25 cellular contexts compared by ENCODE assay signal in genomic region chr1:233233508-233234040, GRCh38.
A peak's percentile ranks its signal among the peaks of the same experiment; 100 is the strongest.
DNase-seq lines count a peak whose midpoint lies in the region; ATAC-seq and TF ChIP-seq lines count a peak whose summit lies in the region.
"Had no signal": no experiment of that assay in that cellular context is flagged by ENCODE, and none has a peak within 500 bp of the region (broad histone marks: within the 10 kb centered on the region; RNA-seq: fewer than 3 reads in every experiment).

No MANE protein-coding gene starts in this region.

- ATAC-seq in GM23338 (no peak), HG03342 (IDR thresholded peaks at IDR 0.05; ENCODE audit: unreplicated experiment) (no peak)
- no peak for ATAC-seq in natural killer cell treated with Interleukin-12 subunit alpha and Interleukin-12 subunit beta and Interleukin-15 and Interleukin-18, amount 100 ng/mL, for 72 hours
- ATAC-seq: K562, Right ventricle myocardium inferior, SK-N-SH treated with all-trans-retinoic acid at 6 μM for 48 hours had no signal

- no peak overlapping the region for H2AFZ ChIP-seq in GM23338
- H2AFZ ChIP-seq: PC-9 had no signal

- H3K27ac ChIP-seq in GM23338 (ENCODE audit: low read depth), result no peak overlapping the region
- H3K27ac ChIP-seq: PC-9, SJCRH30 had no signal

- H3K4me1 ChIP-seq in GM23338 (ENCODE audit: insufficient read depth), result no peaks in the 10 kb centered on the region
- H3K4me1 ChIP-seq: SJCRH30 had no signal

- H3K9me3 Mint-ChIP-seq in GM23338, result no peaks in the 10 kb centered on the region
- no peaks in the 10 kb centered on the region for H3K9me3 Mint-ChIP-seq in activated T-helper 1 cell treated with anti-CD3 and anti-CD28 coated beads, Interleukin-12 subunit alpha, Interleukin-12 subunit beta, Interleukin-2, Interleukin-4 antibody, amounts not matched to agents 30 ng/mL and 10 ng/mL and 1 ng/mL, durations not matched to agents 14 hours and 24 hours and 36 hours
- H3K9me3 Mint-ChIP-seq in neural crest cell, result no peaks in the 10 kb centered on the region
- no peaks in the 10 kb centered on the region for H3K9me3 Mint-ChIP-seq in natural killer cell treated with Interleukin-12 subunit alpha and Interleukin-12 subunit beta and Interleukin-15 and Interleukin-18, amount 100 ng/mL, for 72 hours
- H3K9me3 Mint-ChIP-seq: CD4-positive, alpha-beta memory T cell had no signal

- no peak overlapping the region for H3K4me3 ChIP-seq in GM23338
- H3K4me3 ChIP-seq: K562, PC-9, SJCRH30 had no signal

- intact Hi-C loops in activated T-helper 1 cell treated with anti-CD3 and anti-CD28 coated beads, Interleukin-12 subunit alpha, Interleukin-12 subunit beta, Interleukin-2, Interleukin-4 antibody, amounts not matched to agents 30 ng/mL and 10 ng/mL and 1 ng/mL, durations not matched to agents 14 hours and 24 hours and 36 hours (cut with micrococcal nuclease), result no loop called here

- H3K36me3 Mint-ChIP-seq in GM23338 (ENCODE audit: low read depth), result peaks cover 60% of the 10 kb centered on the region
- H3K36me3 Mint-ChIP-seq in activated T-helper 1 cell treated with anti-CD3 and anti-CD28 coated beads, Interleukin-12 subunit alpha, Interleukin-12 subunit beta, Interleukin-2, Interleukin-4 antibody, amounts not matched to agents 30 ng/mL and 10 ng/mL and 1 ng/mL, durations not matched to agents 14 hours and 24 hours and 36 hours (ENCODE audit: low read depth), result peaks cover 17% of the 10 kb centered on the region
- H3K36me3 Mint-ChIP-seq in neural crest cell (ENCODE audit: low read depth), result peaks cover 4% of the 10 kb centered on the region
- H3K36me3 Mint-ChIP-seq in natural killer cell treated with Interleukin-12 subunit alpha and Interleukin-12 subunit beta and Interleukin-15 and Interleukin-18, amount 100 ng/mL, for 72 hours, result no peaks in the 10 kb centered on the region

- peaks cover 20% of the 10 kb centered on the region; the same call in 1 of the 2 replicates for H3K36me3 ChIP-seq in GM23338 (ENCODE audit: insufficient read depth)
- H3K36me3 ChIP-seq: SJCRH30 had no signal

- H4K20me1 ChIP-seq in GM23338 (replicated peaks; ENCODE audit: insufficient read depth), result peaks cover 3% of the 10 kb centered on the region

- no peaks in the 10 kb centered on the region for H3K79me2 ChIP-seq in GM23338 (replicated peaks; ENCODE audit: insufficient read depth)

- DNase-seq in GM23338 (ENCODE audit: low spot score), result no peak
- DNase-seq in activated T-helper 1 cell treated with anti-CD3 and anti-CD28 coated beads, Interleukin-12 subunit alpha, Interleukin-12 subunit beta, Interleukin-2, Interleukin-4 antibody, amounts not matched to agents 30 ng/mL and 10 ng/mL and 1 ng/mL, durations not matched to agents 14 hours and 24 hours and 36 hours (ENCODE audit: low spot score), result no peak
- DNase-seq in iPS-NIHi7 (ENCODE audit: extremely low spot score), result peak; percentile 21
- no peak for DNase-seq in neural crest cell (ENCODE audit: low read depth, low spot score)
- no peak for DNase-seq in T-helper 9 cell
- DNase-seq in natural killer cell treated with Interleukin-12 subunit alpha and Interleukin-12 subunit beta and Interleukin-15 and Interleukin-18, amount 100 ng/mL, for 72 hours (ENCODE audit: low spot score), result no peak
- DNase-seq: C1 segment of cervical spinal cord; CD4-positive, alpha-beta memory T cell; DMS 273 treated with DMSO at 0.1 percent for 48 hours; DMS79 treated with DMSO at 0.1 percent for 48 hours; H7; MV-4-11; NCI-H1105; NCI-H1436 treated with DMSO at 0.1 percent for 48 hours; NCI-H187 treated with DMSO at 0.1 percent for 48 hours; NCI-H2107; NCI-H524; NCI-H748 treated with DMSO at 0.1 percent for 48 hours; NK-92 treated with Interleukin-12 subunit alpha and Interleukin-12 subunit beta, amount 100 ng/mL, for 24 hours; PC-9; SJCRH30 had no signal

- H3K4me1 Mint-ChIP-seq in GM23338, result peaks cover 22% of the 10 kb centered on the region
- peaks cover 2% of the 10 kb centered on the region for H3K4me1 Mint-ChIP-seq in activated T-helper 1 cell treated with anti-CD3 and anti-CD28 coated beads, Interleukin-12 subunit alpha, Interleukin-12 subunit beta, Interleukin-2, Interleukin-4 antibody, amounts not matched to agents 30 ng/mL and 10 ng/mL and 1 ng/mL, durations not matched to agents 14 hours and 24 hours and 36 hours (ENCODE audit: low read depth)
- H3K4me1 Mint-ChIP-seq in neural crest cell, result peaks cover 18% of the 10 kb centered on the region
- peaks cover 2% of the 10 kb centered on the region in 2 donors for H3K4me1 Mint-ChIP-seq in natural killer cell treated with Interleukin-12 subunit alpha and Interleukin-12 subunit beta and Interleukin-15 and Interleukin-18, amount 100 ng/mL, for 72 hours (ENCODE audit: low read depth in 2 of 2)
- H3K4me1 Mint-ChIP-seq: CD4-positive, alpha-beta memory T cell had no signal

- no peak overlapping the region for H3K4me2 ChIP-seq in GM23338
- H3K4me2 ChIP-seq: PC-9 had no signal

- TF ChIP-seq CTCF in GM23338 (conservative IDR thresholded peaks at IDR 0.05; ENCODE audit: low read depth in 2 of 2) (no peak), neural crest cell (conservative IDR thresholded peaks at IDR 0.05) (no peak)

- no peaks in the 10 kb centered on the region for H3K27me3 ChIP-seq in GM23338 (ENCODE audit: insufficient read depth)
- H3K27me3 ChIP-seq: SJCRH30 had no signal

- H3K4me3 Mint-ChIP-seq in GM23338 (no peak overlapping the region), neural crest cell (no peak overlapping the region)
- no peak overlapping the region for H3K4me3 Mint-ChIP-seq in activated T-helper 1 cell treated with anti-CD3 and anti-CD28 coated beads, Interleukin-12 subunit alpha, Interleukin-12 subunit beta, Interleukin-2, Interleukin-4 antibody, amounts not matched to agents 30 ng/mL and 10 ng/mL and 1 ng/mL, durations not matched to agents 14 hours and 24 hours and 36 hours
- no peak overlapping the region for H3K4me3 Mint-ChIP-seq in natural killer cell treated with Interleukin-12 subunit alpha and Interleukin-12 subunit beta and Interleukin-15 and Interleukin-18, amount 100 ng/mL, for 72 hours
- H3K4me3 Mint-ChIP-seq: CD4-positive, alpha-beta memory T cell had no signal

- H3K27me3 Mint-ChIP-seq in GM23338 (ENCODE audit: insufficient read depth, low read depth, poor library complexity), result no peaks in the 10 kb centered on the region
- no peaks in the 10 kb centered on the region for H3K27me3 Mint-ChIP-seq in activated T-helper 1 cell treated with anti-CD3 and anti-CD28 coated beads, Interleukin-12 subunit alpha, Interleukin-12 subunit beta, Interleukin-2, Interleukin-4 antibody, amounts not matched to agents 30 ng/mL and 10 ng/mL and 1 ng/mL, durations not matched to agents 14 hours and 24 hours and 36 hours (ENCODE audit: insufficient read depth)
- H3K27me3 Mint-ChIP-seq in neural crest cell (ENCODE audit: low read depth), result no peaks in the 10 kb centered on the region
- no peaks in the 10 kb centered on the region for H3K27me3 Mint-ChIP-seq in natural killer cell treated with Interleukin-12 subunit alpha and Interleukin-12 subunit beta and Interleukin-15 and Interleukin-18, amount 100 ng/mL, for 72 hours
- H3K27me3 Mint-ChIP-seq: CD4-positive, alpha-beta memory T cell had no signal

- peak overlapping the region; percentile 46 for H3K27ac Mint-ChIP-seq in GM23338
- peak overlapping the region; percentile 40 for H3K27ac Mint-ChIP-seq in activated T-helper 1 cell treated with anti-CD3 and anti-CD28 coated beads, Interleukin-12 subunit alpha, Interleukin-12 subunit beta, Interleukin-2, Interleukin-4 antibody, amounts not matched to agents 30 ng/mL and 10 ng/mL and 1 ng/mL, durations not matched to agents 14 hours and 24 hours and 36 hours
- H3K27ac Mint-ChIP-seq in neural crest cell (ENCODE audit: unreplicated experiment), result peak overlapping the region; percentile 74
- no peak overlapping the region for H3K27ac Mint-ChIP-seq in natural killer cell treated with Interleukin-12 subunit alpha and Interleukin-12 subunit beta and Interleukin-15 and Interleukin-18, amount 100 ng/mL, for 72 hours

- H3K9me2 ChIP-seq in GM23338 (ENCODE audit: insufficient read depth), result no peaks in the 10 kb centered on the region

- no peaks in the 10 kb centered on the region for H3F3A ChIP-seq in GM23338 (replicated peaks; ENCODE audit: low read depth)

TF ChIP-seq in GM23338, 12 proteins besides CTCF, POLR2A, EP300 and RAD21 (continues in another document):
- no peak for TF ChIP-seq REST (IDR thresholded peaks at IDR 0.05; ENCODE audit: unreplicated experiment)
- no peak for TF ChIP-seq POLR2AphosphoS5 (IDR thresholded peaks at IDR 0.05; ENCODE audit: low read depth)
- TF ChIP-seq ZNF114 (CRISPR knock-in tag; IDR thresholded peaks at IDR 0.05), result no peak
- TF ChIP-seq STAT1 (IDR thresholded peaks at IDR 0.05; ENCODE audit: unreplicated experiment), result no peak

Comparison
In these comparisons a context has a peak if more than half of its experiments do, and no peak if none do; other contexts are left out.
1. H3K27ac Mint-ChIP-seq: peak in GM23338 (single experiment), activated T-helper 1 cell treated with anti-CD3 and anti-CD28 coated beads, Interleukin-12 subunit alpha, Interleukin-12 subunit beta, Interleukin-2, Interleukin-4 antibody, amounts not matched to agents 30 ng/mL and 10 ng/mL and 1 ng/mL, durations not matched to agents 14 hours and 24 hours and 36 hours (single experiment) and neural crest cell (single experiment); none in natural killer cell treated with Interleukin-12 subunit alpha and Interleukin-12 subunit beta and Interleukin-15 and Interleukin-18, amount 100 ng/mL, for 72 hours (0 of 2).